28 cellular contexts compared by ENCODE assay signal in genomic region chr7:98231489-98232275, GRCh38. TPM values are rescaled to one million over a fixed set of nuclear protein-coding genes. Genes with fewer than 3 reads are reported as not detected.
"Had no signal": no experiment of that assay in that cellular context is flagged by ENCODE, and none has a peak within 500 bp of the region (broad histone marks: within the 10 kb centered on the region; RNA-seq: fewer than 3 reads in every experiment).

No MANE protein-coding gene starts in this region.

- H3K27me3 ChIP-seq: dorsolateral prefrontal cortex, gastrocnemius medialis, heart right ventricle, left lung, spleen, suprapubic skin, thyroid gland had no signal

- H3K4me1 ChIP-seq: heart right ventricle, left lung, lower lobe of right lung, suprapubic skin, thyroid gland had no signal

- H3K27ac ChIP-seq: dorsolateral prefrontal cortex, gastrocnemius medialis, heart right ventricle, left lung, lower lobe of right lung, psoas muscle, spleen, suprapubic skin, thyroid gland had no signal

- FAIRE-seq: endometrium had no signal

- H3K36me3 Mint-ChIP-seq: natural killer cell treated with Interleukin-12 subunit alpha and Interleukin-12 subunit beta and Interleukin-15 and Interleukin-18, amount 100 ng/mL, for 72 hours; type B pancreatic cell had no signal

- H3K4me1 Mint-ChIP-seq: memory B cell, mesothelial cell of epicardium had no signal

- H3K27ac Mint-ChIP-seq: memory B cell; mesothelial cell of epicardium; natural killer cell treated with Interleukin-12 subunit alpha and Interleukin-12 subunit beta and Interleukin-15 and Interleukin-18, amount 100 ng/mL, for 72 hours; type B pancreatic cell had no signal

- ATAC-seq: esophagus mucosa; gastrocnemius medialis; heart right ventricle; left lung; lower lobe of right lung; natural killer cell treated with Interleukin-12 subunit alpha and Interleukin-12 subunit beta and Interleukin-15 and Interleukin-18, amount 100 ng/mL, for 72 hours; psoas muscle had no signal

- H3K4me3 ChIP-seq: dorsolateral prefrontal cortex, gastrocnemius medialis, heart right ventricle, left lung, lower lobe of right lung, psoas muscle, spleen, suprapubic skin, thyroid gland had no signal

- DNase-seq: cortex of kidney; dorsolateral prefrontal cortex; effector CD8-positive, alpha-beta T cell; gastrocnemius medialis; heart right ventricle; hypothalamus; islet precursor cell; lower lobe of right lung; retina; spleen; stimulated activated CD4-positive, alpha-beta T cell treated with anti-CD3 and anti-CD28 coated beads, Interleukin-15, amount 100 ng/mL, for 24 hours; stimulated activated CD4-positive, alpha-beta T cell treated with anti-CD3 and anti-CD28 coated beads, Interleukin-1b, Interleukin-23, amount 100 ng/mL, for 48 hours; stimulated activated CD4-positive, alpha-beta T cell treated with anti-CD3 and anti-CD28 coated beads, Interleukin-4, amount 100 ng/mL, for 4 hours; stimulated activated naive CD4-positive, alpha-beta T cell; thyroid gland had no signal

- H3K9me3 Mint-ChIP-seq: memory B cell; mesothelial cell of epicardium; natural killer cell treated with Interleukin-12 subunit alpha and Interleukin-12 subunit beta and Interleukin-15 and Interleukin-18, amount 100 ng/mL, for 72 hours; type B pancreatic cell had no signal

- H3K4me3 Mint-ChIP-seq: memory B cell; mesothelial cell of epicardium; natural killer cell treated with Interleukin-12 subunit alpha and Interleukin-12 subunit beta and Interleukin-15 and Interleukin-18, amount 100 ng/mL, for 72 hours; type B pancreatic cell had no signal

- H3K27me3 Mint-ChIP-seq: memory B cell; natural killer cell treated with Interleukin-12 subunit alpha and Interleukin-12 subunit beta and Interleukin-15 and Interleukin-18, amount 100 ng/mL, for 72 hours; type B pancreatic cell had no signal

- H3K9me3 ChIP-seq: gastrocnemius medialis, heart right ventricle, left lung, lower lobe of right lung, psoas muscle, spleen, suprapubic skin, thyroid gland had no signal

RNA-seq across cellular contexts. Expression of gene BHLHA15, which starts 20.4 kb away (rescaled TPM):
- total RNA-seq: heart right ventricle, mesothelial cell of epicardium, myocyte, psoas muscle, sciatic nerve, skeletal muscle tissue had no signal
- polyA plus RNA-seq: fibroblast of lung, psoas muscle had no signal
